23 cellular contexts compared by ENCODE assay signal in genomic region chr6:12115001-12115400, GRCh38.
"Had no signal": no experiment of that assay in that cellular context is flagged by ENCODE, and none has a peak within 500 bp of the region (broad histone marks: within the 10 kb centered on the region; RNA-seq: fewer than 3 reads in every experiment).

No MANE protein-coding gene starts in this region.

- H3K9me3 ChIP-seq: esophagus squamous epithelium, gastrocnemius medialis, mucosa of descending colon, transverse colon had no signal

- DNase-seq: activated CD4-positive, alpha-beta T cell treated with anti-CD3 and anti-CD28 coated beads for 4 hours; activated CD4-positive, alpha-beta T cell treated with anti-CD3 and anti-CD28 coated beads, Interleukin-2, amount 50 U/mL, for 48 hours; activated CD8-positive, alpha-beta memory T cell treated with anti-CD3 and anti-CD28 coated beads, Interleukin-2, amount 50 U/mL, for 48 hours; activated effector memory CD4-positive, alpha-beta T cell treated with Interleukin-2 at 50 U/mL for 16 hours; activated naive CD4-positive, alpha-beta T cell treated with anti-CD3 and anti-CD28 coated beads, Interleukin-2, amount 10 ng/mL, durations not matched to agents 7 days and 5 days; activated naive CD8-positive, alpha-beta T cell treated with anti-CD3 and anti-CD28 coated beads, Interleukin-2, amount 50 U/mL, for 24 hours; activated T-cell treated with anti-CD3 and anti-CD28 coated beads, Interleukin-2, amount 50 U/mL, for 4 hours; cortex of kidney; endodermal cell; esophagus squamous epithelium; gastrocnemius medialis; hippocampal formation; mesenchymal stem cell; small intestine; stimulated activated CD4-positive, alpha-beta T cell treated with anti-CD3 and anti-CD28 coated beads, Interleukin-2, amount 100 ng/mL, for 24 hours; stimulated activated naive B cell treated with anti-CD40 and anti-IgM and Interleukin-4, amounts not matched to agents 10 μg/mL and 1 μg/mL and 100 μg/mL, for 72 hours; T1000; transverse colon had no signal

- H3K4me1 ChIP-seq: gastrocnemius medialis had no signal

- H3K27ac ChIP-seq: esophagus squamous epithelium, gastrocnemius medialis, transverse colon had no signal

- H3K27me3 Mint-ChIP-seq: activated naive CD4-positive, alpha-beta T cell treated with anti-CD3 and anti-CD28 coated beads, Interleukin-2, amount 10 ng/mL, durations not matched to agents 7 days and 5 days; activated naive CD8-positive, alpha-beta T cell treated with anti-CD3 and anti-CD28 coated beads, Interleukin-2, amount 50 U/mL, for 24 hours; stimulated activated naive B cell treated with anti-CD40 and anti-IgM and Interleukin-4, amounts not matched to agents 10 μg/mL and 1 μg/mL and 100 μg/mL, for 72 hours had no signal

- ATAC-seq: activated naive CD8-positive, alpha-beta T cell treated with anti-CD3 and anti-CD28 coated beads, Interleukin-2, amount 50 U/mL, for 24 hours; activated T-cell treated with anti-CD3 and anti-CD28 coated beads, Interleukin-2, amount 50 U/mL, for 4 hours; gastrocnemius medialis; mucosa of descending colon; sciatic nerve; WTC11 had no signal

- H3K27me3 ChIP-seq: esophagus squamous epithelium, gastrocnemius medialis, transverse colon had no signal

- H3K4me3 ChIP-seq: esophagus squamous epithelium, gastrocnemius medialis, mucosa of descending colon, transverse colon had no signal

- H3K4me3 Mint-ChIP-seq: activated naive CD4-positive, alpha-beta T cell treated with anti-CD3 and anti-CD28 coated beads, Interleukin-2, amount 10 ng/mL, durations not matched to agents 7 days and 5 days; activated T-cell treated with anti-CD3 and anti-CD28 coated beads, Interleukin-2, amount 50 U/mL, for 4 hours; endodermal cell; neural crest cell; WTC11 had no signal

- H3K27ac Mint-ChIP-seq: endodermal cell had no signal

- FAIRE-seq: small intestine, urothelium cell line had no signal
